In genomic region chr22:38214248-38215056, GRCh38 we compare ENCODE assay signal across 8 cellular contexts. TPM values are rescaled to one million over a fixed set of nuclear protein-coding genes. Genes with fewer than 3 reads are reported as not detected.
DNase-seq lines count a peak whose midpoint lies in the region; ATAC-seq, FAIRE-seq and TF ChIP-seq lines count a peak whose summit lies in the region.

No MANE protein-coding gene starts in this region.

- H3K9ac ChIP-seq in astrocyte (ENCODE audit: low read length) = peak overlapping the region; percentile 18

- no peak overlapping the region for H3K27ac Mint-ChIP-seq in astrocyte (ENCODE audit: unreplicated experiment)

- no peaks in the 10 kb centered on the region for H3K9me3 ChIP-seq in astrocyte (ENCODE audit: insufficient read depth, low read depth, low read length)
- H3K9me3 ChIP-seq in iPS-18c (ENCODE audit: control insufficient read depth, insufficient read depth, low read length) = no peaks in the 10 kb centered on the region

- H4K20me1 ChIP-seq in astrocyte (ENCODE audit: insufficient read depth, low read length) = peaks cover 33% of the 10 kb centered on the region

- H3K36me3 Mint-ChIP-seq in astrocyte (ENCODE audit: low read depth, unreplicated experiment) = peaks cover 13% of the 10 kb centered on the region

- peaks cover 24% of the 10 kb centered on the region for H3K4me1 Mint-ChIP-seq in astrocyte (ENCODE audit: low read depth, unreplicated experiment)

- peaks cover 40% of the 10 kb centered on the region for H3K79me2 ChIP-seq in astrocyte (ENCODE audit: insufficient read depth, low read length)

- H3K4me2 ChIP-seq in astrocyte (ENCODE audit: low read length) = peak overlapping the region; percentile 60

- H3K4me1 ChIP-seq in astrocyte (ENCODE audit: insufficient read depth, low read length) = peaks cover 34% of the 10 kb centered on the region

- no peaks in the 10 kb centered on the region for H3K9me3 Mint-ChIP-seq in astrocyte (ENCODE audit: unreplicated experiment)

- peak; percentile 59 to 79 (median 69) for DNase-seq in T-helper 1 cell
- DNase-seq in astrocyte (ENCODE audit: low read depth) = peak; percentile 26
- DNase-seq in stimulated activated CD4-positive, alpha-beta T cell treated with anti-CD3 and anti-CD28 coated beads, Interleukin-15, amount 100 ng/mL, for 48 hours (ENCODE audit: low read depth in 2 of 2) = peak; percentile 40 to 59
- DNase-seq in NCI-H2107 (lab: John Stamatoyannopoulos, UW) = no peak
- DNase-seq in NCI-H2171 (lab: John Stamatoyannopoulos, UW) = no peak

- H3K27ac ChIP-seq in astrocyte (ENCODE audit: low read depth, low read length) = no peak overlapping the region

- no peak for FAIRE-seq in astrocyte (lab: Jason Lieb, UNC)

- TF ChIP-seq POLR2A in GM19193 (IDR thresholded peaks at IDR 0.05; ENCODE audit: extremely low read depth, insufficient read depth, insufficient read length) = peak; percentile 37

- no peak overlapping the region for H3K4me3 Mint-ChIP-seq in astrocyte (ENCODE audit: unreplicated experiment)

- H2AFZ ChIP-seq in astrocyte (ENCODE audit: low read depth, low read length) = no peak overlapping the region

- H3K27me3 Mint-ChIP-seq in astrocyte (ENCODE audit: low read depth, unreplicated experiment) = no peaks in the 10 kb centered on the region

- no peaks in the 10 kb centered on the region for H3K27me3 ChIP-seq in astrocyte (ENCODE audit: insufficient read depth, low read length)

- H3K36me3 ChIP-seq in astrocyte (ENCODE audit: insufficient read depth, low read length) = no peaks in the 10 kb centered on the region

- H3K4me3 ChIP-seq in astrocyte (ENCODE audit: insufficient read depth, low read depth, low read length) (no peak overlapping the region), iPS-18c (ENCODE audit: insufficient read depth, low read depth, low read length) (peak overlapping the region; percentile 51)

- ATAC-seq in HG03139 (IDR thresholded peaks at IDR 0.05; ENCODE audit: unreplicated experiment) = no peak

- TF ChIP-seq CTCF in astrocyte (IDR thresholded peaks at IDR 0.05; ENCODE audit: insufficient read depth, low read depth, low read length) = no peak

RNA-seq across cellular contexts. Expression of gene MAFF, which starts 12.7 kb away (rescaled TPM):
- 12.0 and 18.2 TPM in 2 replicates for total RNA-seq in astrocyte

RNA-seq across cellular contexts. Expression of gene PLA2G6, which starts 32.8 kb away (rescaled TPM):
- 9.7 and 10.0 TPM in 2 replicates for total RNA-seq in astrocyte

RNA-seq across cellular contexts. Expression of gene TMEM184B, which starts 58.4 kb away (rescaled TPM):
- 109 and 114 TPM in 2 replicates for total RNA-seq in astrocyte

Comparison
In these comparisons a context has a peak if more than half of its experiments do, and no peak if none do; other contexts are left out.
1. DNase-seq: peak in T-helper 1 cell (5 of 5), astrocyte (single experiment) and stimulated activated CD4-positive, alpha-beta T cell treated with anti-CD3 and anti-CD28 coated beads, Interleukin-15, amount 100 ng/mL, for 48 hours (2 of 2); none in NCI-H2107 (single experiment) and NCI-H2171 (single experiment).